In the genomic region with DNA sequence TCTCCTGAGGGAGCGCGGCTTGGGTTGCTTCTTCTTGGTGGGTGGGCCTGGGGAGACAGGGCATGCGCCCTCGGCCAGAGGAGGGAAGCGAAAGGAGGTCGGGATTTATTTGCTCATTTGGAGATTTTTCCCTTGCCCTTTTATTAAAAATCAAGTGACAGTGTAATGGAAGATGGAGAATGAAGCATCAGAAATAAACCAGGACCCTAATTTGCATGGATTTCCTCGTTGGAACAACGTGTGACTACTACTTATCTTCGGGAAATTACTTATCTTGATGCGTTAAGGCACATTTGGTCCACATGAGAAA, we compare ENCODE assay signal across 8 cellular contexts. TPM values are rescaled to one million over a fixed set of nuclear protein-coding genes. Genes with fewer than 3 reads are reported as not detected.
DNase-seq lines count a peak whose midpoint lies in the region; ATAC-seq and TF ChIP-seq lines count a peak whose summit lies in the region.

No MANE protein-coding gene starts in this region.

- H3K79me2 ChIP-seq in GM23248 (ENCODE audit: insufficient read depth), result peaks cover 37% of the 10 kb centered on the region

- no peaks in the 10 kb centered on the region for H3K9me3 ChIP-seq in GM23248 (ENCODE audit: low read depth)
- H3K9me3 ChIP-seq in SJCRH30 (replicated peaks), result no peaks in the 10 kb centered on the region
- no peaks in the 10 kb centered on the region for H3K9me3 ChIP-seq in esophagus squamous epithelium

- H3K4me2 ChIP-seq in GM23248 (ENCODE audit: unreplicated experiment), result peak overlapping the region; percentile 85

- no peaks in the 10 kb centered on the region for H3K9me2 ChIP-seq in GM23248 (ENCODE audit: insufficient read depth)

- TF ChIP-seq POLR2A in esophagus squamous epithelium (IDR thresholded peaks at IDR 0.05) (no peak), erythroblast (IDR thresholded peaks at IDR 0.05; ENCODE audit: low read length) (no peak)

- H3K36me3 ChIP-seq in GM23248 (ENCODE audit: low read depth) (no peaks in the 10 kb centered on the region), SJCRH30 (no peaks in the 10 kb centered on the region; the same call in 1 of the 2 replicates), esophagus squamous epithelium (no peaks in the 10 kb centered on the region)

- peaks cover 62% of the 10 kb centered on the region for H3F3A ChIP-seq in GM23248 (ENCODE audit: insufficient read depth)

- DNase-seq in GM23248 (no peak), SJCRH30 (peak; percentile 75 to 84), esophagus squamous epithelium (lab: John Stamatoyannopoulos, UW) (no peak), neural crest cell (ENCODE audit: low read depth, low spot score) (peak; percentile 59), erythroblast (lab: John Stamatoyannopoulos, UW) (no peak)
- DNase-seq in central memory CD4-positive, alpha-beta T cell, result no peak

- TF ChIP-seq CTCF in esophagus squamous epithelium (IDR thresholded peaks at IDR 0.05), result no peak
- TF ChIP-seq CTCF in neural crest cell (conservative IDR thresholded peaks at IDR 0.05), result no peak

- no peaks in the 10 kb centered on the region for H3K36me3 Mint-ChIP-seq in neural crest cell (ENCODE audit: low read depth)

- H3K27me3 ChIP-seq in GM23248 (replicated peaks; ENCODE audit: insufficient read depth), result no peaks in the 10 kb centered on the region
- H3K27me3 ChIP-seq in SJCRH30, result no peaks in the 10 kb centered on the region
- H3K27me3 ChIP-seq in esophagus squamous epithelium, result no peaks in the 10 kb centered on the region

- H3K9me3 Mint-ChIP-seq in neural crest cell, result no peaks in the 10 kb centered on the region

- H3K4me3 Mint-ChIP-seq in neural crest cell, result peak overlapping the region; percentile 96

- peaks cover 47% of the 10 kb centered on the region for H3K4me1 ChIP-seq in GM23248 (ENCODE audit: insufficient read depth)
- H3K4me1 ChIP-seq in SJCRH30, result peaks cover 11% of the 10 kb centered on the region
- H3K4me1 ChIP-seq in esophagus squamous epithelium, result peaks cover 8 to 57% (median 10%) of the 10 kb centered on the region in 3 donors

- H3K27me3 Mint-ChIP-seq in neural crest cell (ENCODE audit: low read depth), result no peaks in the 10 kb centered on the region

- H3K27ac Mint-ChIP-seq in neural crest cell (ENCODE audit: unreplicated experiment), result peak overlapping the region; percentile 96

- peaks cover 40% of the 10 kb centered on the region for H3K4me1 Mint-ChIP-seq in neural crest cell

- peak overlapping the region; percentile 88 for H2AFZ ChIP-seq in GM23248

- H4K20me1 ChIP-seq in GM23248 (ENCODE audit: insufficient read depth), result no peaks in the 10 kb centered on the region

- peak overlapping the region; percentile 89 for H3K9ac ChIP-seq in GM23248

- peak overlapping the region; percentile 89 for H3K27ac ChIP-seq in GM23248
- peak overlapping the region; percentile 86 for H3K27ac ChIP-seq in SJCRH30
- peak overlapping the region; percentile 99 to 100 (median 99) for H3K27ac ChIP-seq in esophagus squamous epithelium

- in situ Hi-C loops in GM23248 (cut with MboI), result no loop called here

- H3K4me3 ChIP-seq in GM23248 (peak overlapping the region; percentile 82), SJCRH30 (peak overlapping the region; percentile 71), esophagus squamous epithelium (peak overlapping the region; percentile 93 to 99 (median 95))

- intact Hi-C loops in esophagus squamous epithelium (cut with DNase I), result loop anchor here (5.0 kb wide), 1 partner anchor 200 kb away; a partner anchor contains a TSS

- WGBS in GM23248 (ENCODE audit: low coverage in 1 of 2, low lambda C conversion rate in 2 of 2, missing lambda C conversion rate in 2 of 2), 2 experiments, result 0% methylated on average over 9 to 10 of the region's 10 CpGs
- 3 to 5% methylated on average over 9 to 10 of the region's 10 CpGs for WGBS in esophagus squamous epithelium, 2 donors

- ATAC-seq in GM18858 (IDR thresholded peaks at IDR 0.05; ENCODE audit: unreplicated experiment), result no peak
- ATAC-seq in HG02763 (IDR thresholded peaks at IDR 0.05; ENCODE audit: unreplicated experiment), result no peak

RNA-seq across cellular contexts. Expression of a gene that starts 0.7 kb away (rescaled TPM):
- total RNA-seq in GM23248 (2014; rRNA removed; shearing (Covaris generic)), result 28.0 and 32.2 TPM in 2 replicates
- polyA plus RNA-seq in GM23248 (2016; fragmentation: Nextera tagmentation; extraction: Ambion mirVana), result 16.2 and 16.5 TPM in 2 replicates
- total RNA-seq in SJCRH30 (2014; rRNA removed; shearing (Covaris generic)), result 34.0 and 36.6 TPM in 2 replicates
- 10 to 100 TPM; 15.2 to 39.3 (median 32.6) TPM for total RNA-seq in esophagus squamous epithelium
- 21.6 and 24.2 TPM in 2 replicates for total RNA-seq in neural crest cell

RNA-seq across cellular contexts. Expression of a gene that starts 44.6 kb away (rescaled TPM):
- not detected in 2 replicates for total RNA-seq in GM23248 (2014; rRNA removed; shearing (Covaris generic))
- polyA plus RNA-seq in GM23248 (2016; fragmentation: Nextera tagmentation; extraction: Ambion mirVana), result not detected in 2 replicates
- total RNA-seq in SJCRH30 (2014; rRNA removed; shearing (Covaris generic)), result not detected in 2 replicates
- total RNA-seq in esophagus squamous epithelium, result 1 to 10 TPM in 1 of 4 donors, not detected in 3; 1.5 TPM
- total RNA-seq in neural crest cell, result not detected in 2 replicates

Comparison
In these comparisons a context has a peak if more than half of its experiments do, and no peak if none do; other contexts are left out.
1. DNase-seq: peak in SJCRH30 (2 of 2) and neural crest cell (single experiment); none in GM23248 (single experiment), esophagus squamous epithelium (single experiment), erythroblast (0 of 2) and central memory CD4-positive, alpha-beta T cell (single experiment).
2. Peak in every context shown above with its lines, with median percentiles within 50 percentile points of each other: H3K27ac ChIP-seq and H3K4me3 ChIP-seq.